Comparison of ENCODE assay signal across 8 cellular contexts in genomic region chr6:158220786-158221442, GRCh38. TPM values are rescaled to one million over a fixed set of nuclear protein-coding genes. Genes with fewer than 3 reads are reported as not detected.
DNase-seq lines count a peak whose midpoint lies in the region; ATAC-seq and TF ChIP-seq lines count a peak whose summit lies in the region.

No MANE protein-coding gene starts in this region.

- no peaks in the 10 kb centered on the region for H3K36me3 ChIP-seq in lung (ENCODE audit: control insufficient read depth in 2 of 2, insufficient read depth in 2 of 2, low read length in 2 of 2)

- no peaks in the 10 kb centered on the region for H3K27me3 ChIP-seq in lung (ENCODE audit: control insufficient read depth, insufficient read depth)

- H3K27me3 Mint-ChIP-seq in activated CD4-positive, alpha-beta memory T cell treated with anti-CD3 and anti-CD28 coated beads, Interleukin-2, amount 10 ng/mL, durations not matched to agents 7 days and 5 days, result peaks cover 3% of the 10 kb centered on the region

- H3K27ac Mint-ChIP-seq in activated CD4-positive, alpha-beta memory T cell treated with anti-CD3 and anti-CD28 coated beads, Interleukin-2, amount 10 ng/mL, durations not matched to agents 7 days and 5 days, result no peak overlapping the region

- WGBS in lung, 2 donors, result 7 to 10% methylated on average over 10 of the region's 10 CpGs

- CTCF ChIA-PET in activated CD4-positive, alpha-beta memory T cell treated with anti-CD3 and anti-CD28 coated beads, Interleukin-2, amount 10 ng/mL, durations not matched to agents 7 days and 5 days (lab: Charles Lee), result interaction anchor here (0.5 to 3.5 kb wide), 72 partner anchors 9 to 489 kb away, joined by 3 to 42 read pairs (median 4); partner anchors contain the start of genes SYTL3 and TULP4

- no peaks in the 10 kb centered on the region for H3K9me3 Mint-ChIP-seq in activated CD4-positive, alpha-beta memory T cell treated with anti-CD3 and anti-CD28 coated beads, Interleukin-2, amount 10 ng/mL, durations not matched to agents 7 days and 5 days

- DNase-seq in AG09309 (ENCODE audit: low read depth), result no peak
- DNase-seq in NCI-H774 (lab: John Stamatoyannopoulos, UW), result peak; percentile 88
- DNase-seq in activated CD4-positive, alpha-beta memory T cell treated with anti-CD3 and anti-CD28 coated beads, Interleukin-2, amount 10 ng/mL, durations not matched to agents 7 days and 5 days, result peak; percentile 80
- peak; percentile 86 for DNase-seq in ecto neural progenitor cell (ENCODE audit: low spot score)
- peak; percentile 86 for DNase-seq in lung (ENCODE audit: low spot score)
- peak; percentile 46 for DNase-seq in stimulated activated CD8-positive, alpha-beta memory T cell treated with anti-CD3 and anti-CD28 coated beads, Interleukin-15, amount 100 ng/mL, for 1 hour (ENCODE audit: low read depth)

- POLR2A ChIA-PET in activated CD4-positive, alpha-beta memory T cell treated with anti-CD3 and anti-CD28 coated beads, Interleukin-2, amount 10 ng/mL, durations not matched to agents 7 days and 5 days (lab: Charles Lee), result interaction anchor here (0.6 to 1.1 kb wide), 3 partner anchors 37 to 424 kb away, joined by 3 to 4 read pairs (median 3); partner anchors contain the start of gene DYNLT1

- peaks cover 3% of the 10 kb centered on the region for H3K4me1 Mint-ChIP-seq in activated CD4-positive, alpha-beta memory T cell treated with anti-CD3 and anti-CD28 coated beads, Interleukin-2, amount 10 ng/mL, durations not matched to agents 7 days and 5 days

- H3K36me3 Mint-ChIP-seq in activated CD4-positive, alpha-beta memory T cell treated with anti-CD3 and anti-CD28 coated beads, Interleukin-2, amount 10 ng/mL, durations not matched to agents 7 days and 5 days (ENCODE audit: low read depth), result no peaks in the 10 kb centered on the region

- no peaks in the 10 kb centered on the region for H3K4me1 ChIP-seq in lung (ENCODE audit: control insufficient read depth in 2 of 2, insufficient read depth in 2 of 2, low read length in 2 of 2)

- H3K4me3 ChIP-seq in AG09309 (ENCODE audit: control insufficient read depth, low read depth, low read length) (no peak overlapping the region), lung (no peak overlapping the region)

- TF ChIP-seq CTCF in AG09309 (IDR thresholded peaks at IDR 0.05; ENCODE audit: control insufficient read depth, insufficient read depth, low read depth, low read length, missing control alignments) (peak; percentile 97), lung (IDR thresholded peaks at IDR 0.05; ENCODE audit: control extremely low read depth, extremely low read depth) (peak; percentile 96)

- ATAC-seq in GM18868 (IDR thresholded peaks at IDR 0.05; ENCODE audit: unreplicated experiment), result peak; percentile 83
- peak; percentile 77 for ATAC-seq in HG03442 (IDR thresholded peaks at IDR 0.05; ENCODE audit: unreplicated experiment)
- peak; percentile 95 for ATAC-seq in lung (ENCODE audit: insufficient read depth, low FRiP score)

- H3K4me3 Mint-ChIP-seq in activated CD4-positive, alpha-beta memory T cell treated with anti-CD3 and anti-CD28 coated beads, Interleukin-2, amount 10 ng/mL, durations not matched to agents 7 days and 5 days, result no peak overlapping the region

- no peaks in the 10 kb centered on the region for H3K9me3 ChIP-seq in lung (ENCODE audit: control insufficient read depth in 2 of 2, insufficient read depth in 1 of 2, low read length in 1 of 2)

- no peak overlapping the region for H3K27ac ChIP-seq in lung (ENCODE audit: low read depth in 1 of 2, low read length in 1 of 2)

RNA-seq across cellular contexts. Expression of gene GTF2H5, which starts 52.8 kb away (rescaled TPM):
- 10 to 100 TPM; 18.7 to 20.3 TPM for total RNA-seq in activated CD4-positive, alpha-beta memory T cell treated with anti-CD3 and anti-CD28 coated beads, Interleukin-2, amount 10 ng/mL, durations not matched to agents 7 days and 5 days
- 10 to 100 TPM in 1 of 2 donors, 1 to 10 TPM in 1; 5.9 to 16.7 TPM for total RNA-seq in lung
- 10 to 100 TPM in 1 of 2 donors, 1 to 10 TPM in 1; 7.2 to 11.0 TPM for polyA plus RNA-seq in lung

RNA-seq across cellular contexts. Expression of gene SERAC1, which starts 52.9 kb away (rescaled TPM):
- total RNA-seq in activated CD4-positive, alpha-beta memory T cell treated with anti-CD3 and anti-CD28 coated beads, Interleukin-2, amount 10 ng/mL, durations not matched to agents 7 days and 5 days, result 1 to 10 TPM; 6.1 to 7.0 TPM
- total RNA-seq in lung, result 10 to 100 TPM in 1 of 2 donors, 1 to 10 TPM in 1; 5.6 to 10.1 TPM
- polyA plus RNA-seq in lung, result 1 to 10 TPM; 3.1 to 4.1 TPM
